ENCODE assay signal across 22 cellular contexts in genomic region chr11:16960250-16960649, GRCh38. TPM values are rescaled to one million over a fixed set of nuclear protein-coding genes. Genes with fewer than 3 reads are reported as not detected.
DNase-seq lines count a peak whose midpoint lies in the region; ATAC-seq and TF ChIP-seq lines count a peak whose summit lies in the region.
"Had no signal": no experiment of that assay in that cellular context is flagged by ENCODE, and none has a peak within 500 bp of the region (broad histone marks: within the 10 kb centered on the region; RNA-seq: fewer than 3 reads in every experiment).

No MANE protein-coding gene starts in this region.

- peaks cover 2% of the 10 kb centered on the region for H3K9me3 Mint-ChIP-seq in activated naive CD4-positive, alpha-beta T cell treated with anti-CD3 and anti-CD28 coated beads, Interleukin-2, amount 10 ng/mL, durations not matched to agents 7 days and 5 days
- H3K9me3 Mint-ChIP-seq in endothelial cell (ENCODE audit: unreplicated experiment): no peaks in the 10 kb centered on the region
- H3K9me3 Mint-ChIP-seq in stimulated activated effector memory CD8-positive, alpha-beta T cell treated with anti-CD3 and anti-CD28 coated beads, Interleukin-12 subunit alpha, Interleukin-12 subunit beta, amount 100 ng/mL, for 72 hours: no peaks in the 10 kb centered on the region
- H3K9me3 Mint-ChIP-seq: activated naive CD4-positive, alpha-beta T cell treated with anti-CD3 and anti-CD28 coated beads, Interleukin-2, amount 50 U/mL, for 72 hours; CD4-positive, alpha-beta T cell; stimulated activated naive CD8-positive, alpha-beta T cell treated with anti-CD3 and anti-CD28 coated beads, Interleukin-15, Interleukin-2, amounts not matched to agents 100 ng/mL and 50 ng/mL, for 24 hours had no signal

- intact Hi-C loops in PC-9 (cut with micrococcal nuclease; ENCODE audit: unreplicated experiment) (no loop called here), thyroid gland (cut with DNase I) (no loop called here)

- no peaks in the 10 kb centered on the region for H3K27me3 ChIP-seq in PC-9 (ENCODE audit: insufficient read depth, low read depth)
- H3K27me3 ChIP-seq in thyroid gland: no peaks in the 10 kb centered on the region
- H3K27me3 ChIP-seq: esophagus squamous epithelium had no signal

- no peak for TF ChIP-seq POLR2A in thyroid gland (IDR thresholded peaks at IDR 0.05)

- H3K27ac ChIP-seq in PC-9 (peak overlapping the region; percentile 61), thyroid gland (no peak overlapping the region)
- H3K27ac ChIP-seq: esophagus squamous epithelium, psoas muscle had no signal

- DNase-seq in activated naive CD4-positive, alpha-beta T cell treated with anti-CD3 and anti-CD28 coated beads, Interleukin-2, amount 10 ng/mL, durations not matched to agents 7 days and 5 days: no peak
- DNase-seq in activated naive CD4-positive, alpha-beta T cell treated with Interleukin-2 at 50 U/mL for 16 hours: no peak
- DNase-seq in PC-9 (peak; percentile 37 to 65), endothelial cell (ENCODE audit: low spot score) (no peak), HCEC 1CT (no peak), thyroid gland (no peak), NCI-H526 treated with DMSO at 0.1 percent for 48 hours (lab: John Stamatoyannopoulos, UW) (no peak)
- no peak for DNase-seq in stimulated activated effector memory CD8-positive, alpha-beta T cell treated with anti-CD3 and anti-CD28 coated beads, Interleukin-12 subunit alpha, Interleukin-12 subunit beta, amount 100 ng/mL, for 72 hours (ENCODE audit: low spot score in 2 of 2)
- DNase-seq: anterior cingulate cortex; CD4-positive, alpha-beta T cell; cortex of kidney; esophagus squamous epithelium; foreskin melanocyte; left cardiac atrium; MV-4-11; NCI-H187; psoas muscle; SW 1271; T-helper 9 cell had no signal

- CTCF ChIA-PET in activated naive CD4-positive, alpha-beta T cell treated with anti-CD3 and anti-CD28 coated beads, Interleukin-2, amount 10 ng/mL, durations not matched to agents 7 days and 5 days (lab: Charles Lee): interaction anchor here (1.2 kb wide), 1 partner anchor 13 kb away, joined by 3 read pairs; no protein-coding TSS in a partner anchor
- CTCF ChIA-PET in PC-9 (lab: Charles Lee): interaction anchor here (0.6 kb wide), 1 partner anchor 211 kb away, joined by 4 read pairs; no protein-coding TSS in a partner anchor

- 66 to 72% methylated on average over 5 of the region's 5 CpGs for WGBS in thyroid gland, 2 donors

- H3K36me3 Mint-ChIP-seq in activated naive CD4-positive, alpha-beta T cell treated with anti-CD3 and anti-CD28 coated beads, Interleukin-2, amount 10 ng/mL, durations not matched to agents 7 days and 5 days: no peaks in the 10 kb centered on the region
- no peaks in the 10 kb centered on the region for H3K36me3 Mint-ChIP-seq in endothelial cell (ENCODE audit: low read depth, unreplicated experiment)
- no peaks in the 10 kb centered on the region for H3K36me3 Mint-ChIP-seq in stimulated activated effector memory CD8-positive, alpha-beta T cell treated with anti-CD3 and anti-CD28 coated beads, Interleukin-12 subunit alpha, Interleukin-12 subunit beta, amount 100 ng/mL, for 72 hours
- H3K36me3 Mint-ChIP-seq: activated naive CD4-positive, alpha-beta T cell treated with anti-CD3 and anti-CD28 coated beads, Interleukin-2, amount 50 U/mL, for 72 hours had no signal

- H3K27ac Mint-ChIP-seq in activated naive CD4-positive, alpha-beta T cell treated with anti-CD3 and anti-CD28 coated beads, Interleukin-2, amount 10 ng/mL, durations not matched to agents 7 days and 5 days: peak overlapping the region; percentile 49
- peak overlapping the region; percentile 25 for H3K27ac Mint-ChIP-seq in endothelial cell (ENCODE audit: unreplicated experiment)
- peak overlapping the region; percentile 56 for H3K27ac Mint-ChIP-seq in stimulated activated effector memory CD8-positive, alpha-beta T cell treated with anti-CD3 and anti-CD28 coated beads, Interleukin-12 subunit alpha, Interleukin-12 subunit beta, amount 100 ng/mL, for 72 hours
- H3K27ac Mint-ChIP-seq: activated naive CD4-positive, alpha-beta T cell treated with anti-CD3 and anti-CD28 coated beads, Interleukin-2, amount 50 U/mL, for 72 hours; CD4-positive, alpha-beta T cell; stimulated activated naive CD8-positive, alpha-beta T cell treated with anti-CD3 and anti-CD28 coated beads, Interleukin-15, Interleukin-2, amounts not matched to agents 100 ng/mL and 50 ng/mL, for 24 hours had no signal

- peaks cover 65% of the 10 kb centered on the region for H3K79me2 ChIP-seq in PC-9 (ENCODE audit: low read depth)

- H4K20me1 ChIP-seq in PC-9 (ENCODE audit: insufficient read depth): no peaks in the 10 kb centered on the region

- H2AFZ ChIP-seq in PC-9: no peak overlapping the region

- peak overlapping the region; percentile 45 for H3K4me2 ChIP-seq in PC-9

- BruUV-seq in PC-9 (replicated peaks; lab: Mats Ljungman, UMichigan): no TSS peak

- H3K4me1 ChIP-seq in PC-9 (replicated peaks; ENCODE audit: insufficient read depth) (peaks cover 68% of the 10 kb centered on the region), thyroid gland (peaks cover 0 to 10% of the 10 kb centered on the region in 2 donors)
- H3K4me1 ChIP-seq: esophagus squamous epithelium, psoas muscle had no signal

- POLR2A ChIA-PET in PC-9 (lab: Charles Lee; ENCODE audit: unreplicated experiment): no interaction called here

- no peak overlapping the region for H3K4me3 ChIP-seq in PC-9
- no peak overlapping the region for H3K4me3 ChIP-seq in thyroid gland (replicated peaks in 1 of 3)
- H3K4me3 ChIP-seq: esophagus squamous epithelium, HAP-1, psoas muscle had no signal

- H3K4me1 Mint-ChIP-seq in activated naive CD4-positive, alpha-beta T cell treated with anti-CD3 and anti-CD28 coated beads, Interleukin-2, amount 10 ng/mL, durations not matched to agents 7 days and 5 days: peaks cover 39% of the 10 kb centered on the region
- H3K4me1 Mint-ChIP-seq in endothelial cell (ENCODE audit: unreplicated experiment): peaks cover 8% of the 10 kb centered on the region
- peaks cover 5% of the 10 kb centered on the region for H3K4me1 Mint-ChIP-seq in stimulated activated effector memory CD8-positive, alpha-beta T cell treated with anti-CD3 and anti-CD28 coated beads, Interleukin-12 subunit alpha, Interleukin-12 subunit beta, amount 100 ng/mL, for 72 hours

- H3K27me3 Mint-ChIP-seq in activated naive CD4-positive, alpha-beta T cell treated with anti-CD3 and anti-CD28 coated beads, Interleukin-2, amount 10 ng/mL, durations not matched to agents 7 days and 5 days: peaks cover 5% of the 10 kb centered on the region
- H3K27me3 Mint-ChIP-seq in endothelial cell (ENCODE audit: unreplicated experiment): peaks cover 4% of the 10 kb centered on the region
- H3K27me3 Mint-ChIP-seq: CD4-positive, alpha-beta T cell; stimulated activated naive CD8-positive, alpha-beta T cell treated with anti-CD3 and anti-CD28 coated beads, Interleukin-15, Interleukin-2, amounts not matched to agents 100 ng/mL and 50 ng/mL, for 24 hours had no signal

- H3K9me3 ChIP-seq in PC-9 (ENCODE audit: insufficient read depth, low read depth): no peaks in the 10 kb centered on the region
- H3K9me3 ChIP-seq in thyroid gland: no peaks in the 10 kb centered on the region
- H3K9me3 ChIP-seq: esophagus squamous epithelium, HAP-1, psoas muscle had no signal

- peaks cover 45% of the 10 kb centered on the region for H3F3A ChIP-seq in PC-9 (ENCODE audit: insufficient read depth, low read depth)

- H3K4me3 Mint-ChIP-seq in activated naive CD4-positive, alpha-beta T cell treated with anti-CD3 and anti-CD28 coated beads, Interleukin-2, amount 10 ng/mL, durations not matched to agents 7 days and 5 days: no peak overlapping the region
- no peak overlapping the region for H3K4me3 Mint-ChIP-seq in endothelial cell (ENCODE audit: unreplicated experiment)
- no peak overlapping the region for H3K4me3 Mint-ChIP-seq in stimulated activated effector memory CD8-positive, alpha-beta T cell treated with anti-CD3 and anti-CD28 coated beads, Interleukin-12 subunit alpha, Interleukin-12 subunit beta, amount 100 ng/mL, for 72 hours
- H3K4me3 Mint-ChIP-seq: CD4-positive, alpha-beta T cell; stimulated activated naive CD8-positive, alpha-beta T cell treated with anti-CD3 and anti-CD28 coated beads, Interleukin-15, Interleukin-2, amounts not matched to agents 100 ng/mL and 50 ng/mL, for 24 hours had no signal

- no peak for ATAC-seq in stimulated activated effector memory CD8-positive, alpha-beta T cell treated with anti-CD3 and anti-CD28 coated beads, Interleukin-12 subunit alpha, Interleukin-12 subunit beta, amount 100 ng/mL, for 72 hours
- ATAC-seq: activated naive CD4-positive, alpha-beta T cell treated with anti-CD3 and anti-CD28 coated beads, Interleukin-2, amount 50 U/mL, for 72 hours; left cardiac atrium; psoas muscle had no signal

- TF ChIP-seq CTCF in PC-9 (conservative IDR thresholded peaks at IDR 0.05) (no peak), endothelial cell (IDR thresholded peaks at IDR 0.05; ENCODE audit: unreplicated experiment) (no peak), thyroid gland (IDR thresholded peaks at IDR 0.05) (no peak)

- H3K9me2 ChIP-seq in PC-9 (ENCODE audit: insufficient read depth): no peaks in the 10 kb centered on the region

- H3K36me3 ChIP-seq in PC-9 (ENCODE audit: low read depth) (no peaks in the 10 kb centered on the region; the same call in 1 of the 2 replicates), thyroid gland (no peaks in the 10 kb centered on the region)
- H3K36me3 ChIP-seq: esophagus squamous epithelium, HAP-1 had no signal

RNA-seq across cellular contexts. Expression of gene PLEKHA7, which starts 54.0 kb away (rescaled TPM):
- 26.9 and 28.3 TPM in 2 replicates for total RNA-seq in PC-9 (2021)
- 8.2 TPM for total RNA-seq in endothelial cell (ENCODE audit: unreplicated experiment)
- 10 to 100 TPM; 22.5 to 29.0 (median 23.4) TPM for total RNA-seq in thyroid gland

Comparison
In these comparisons a context has a peak if more than half of its experiments do, and no peak if none do; other contexts are left out.
1. DNase-seq: peak in PC-9 (2 of 2); none in activated naive CD4-positive, alpha-beta T cell treated with anti-CD3 and anti-CD28 coated beads, Interleukin-2, amount 10 ng/mL, durations not matched to agents 7 days and 5 days (single experiment), activated naive CD4-positive, alpha-beta T cell treated with Interleukin-2 at 50 U/mL for 16 hours (single experiment), endothelial cell (single experiment), stimulated activated effector memory CD8-positive, alpha-beta T cell treated with anti-CD3 and anti-CD28 coated beads, Interleukin-12 subunit alpha, Interleukin-12 subunit beta, amount 100 ng/mL, for 72 hours (0 of 2), HCEC 1CT (single experiment), thyroid gland (0 of 2) and NCI-H526 treated with DMSO at 0.1 percent for 48 hours (single experiment).
2. Peak in every context shown above with its lines, with median percentiles within 50 percentile points of each other: H3K27ac Mint-ChIP-seq.